In genomic region chr15:90904746-90905145, GRCh38 we compare ENCODE assay signal across 1 cellular context.
TF ChIP-seq lines count a peak whose summit lies in the region.

No MANE protein-coding gene starts in this region.

TF ChIP-seq in IMR-90, 13 proteins besides CTCF, POLR2A, EP300 and RAD21:
- TF ChIP-seq CEBPB (IDR thresholded peaks at IDR 0.05; ENCODE audit: low read depth, low read length), result no peak
- no peak for TF ChIP-seq RCOR1 (IDR thresholded peaks at IDR 0.05; ENCODE audit: insufficient replicate concordance, low read length)
- no peak for TF ChIP-seq CHD1 (IDR thresholded peaks at IDR 0.05; ENCODE audit: low read depth, low read length)
- TF ChIP-seq FOS (IDR thresholded peaks at IDR 0.05; ENCODE audit: low read depth, low read length), result no peak
- TF ChIP-seq MXI1 (IDR thresholded peaks at IDR 0.05; ENCODE audit: borderline replicate concordance, low read depth, low read length), result no peak
- no peak for TF ChIP-seq RFX5 (IDR thresholded peaks at IDR 0.05; ENCODE audit: low read depth, low read length)
- no peak for TF ChIP-seq NFE2L2 (IDR thresholded peaks at IDR 0.05; ENCODE audit: low read depth, low read length)
- no peak for TF ChIP-seq ELK1 (IDR thresholded peaks at IDR 0.05; ENCODE audit: borderline replicate concordance, low read depth, low read length)
- no peak for TF ChIP-seq BHLHE40 (IDR thresholded peaks at IDR 0.05; ENCODE audit: low read depth, low read length)
- no peak for TF ChIP-seq MAFK (IDR thresholded peaks at IDR 0.05; ENCODE audit: low read depth, low read length)
- TF ChIP-seq MAZ (IDR thresholded peaks at IDR 0.05; ENCODE audit: borderline replicate concordance, low read depth, low read length), result no peak
- TF ChIP-seq USF2 (IDR thresholded peaks at IDR 0.05; ENCODE audit: low read depth, low read length), result no peak
- no peak for TF ChIP-seq SMC3 (IDR thresholded peaks at IDR 0.05; ENCODE audit: low read depth, low read length)
